In the genomic region with DNA sequence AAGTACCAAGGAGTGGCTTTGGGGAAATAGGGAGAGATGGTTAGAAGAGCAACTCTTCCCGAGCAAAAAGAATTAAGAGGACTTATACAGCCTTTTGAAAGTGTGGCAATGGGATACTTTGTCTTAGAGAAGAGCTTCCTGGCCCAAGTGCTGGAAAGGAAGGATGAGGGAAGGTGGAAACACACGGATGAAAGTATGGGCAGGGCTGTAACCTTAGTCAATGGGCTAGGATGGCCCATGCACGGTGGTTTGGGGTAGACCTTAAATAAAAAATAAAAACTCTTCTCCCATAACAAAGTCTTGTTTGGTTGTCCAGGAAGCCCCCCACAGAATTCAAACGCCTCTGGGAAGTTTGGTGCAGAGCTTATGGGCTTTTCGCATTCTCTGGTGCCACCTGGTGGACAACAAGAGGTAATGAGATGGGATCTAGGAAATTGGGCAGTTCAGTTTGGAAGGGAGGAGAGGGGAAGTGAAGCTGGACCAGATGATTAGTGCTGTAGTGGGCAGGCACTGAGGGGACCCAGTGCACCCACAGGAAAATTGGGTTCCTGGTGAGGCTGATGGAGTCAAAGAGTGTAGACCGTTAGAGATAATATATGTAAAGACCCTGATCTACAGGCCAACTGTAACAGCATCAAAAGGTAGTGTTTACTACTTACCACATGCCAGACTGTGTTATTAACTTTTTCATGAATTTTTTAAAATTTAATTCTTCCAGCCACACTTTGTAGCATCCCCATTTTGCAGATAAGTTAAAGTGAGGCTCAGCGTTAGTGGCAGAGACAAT, we compare ENCODE assay signal across 8 cellular contexts. TPM values are rescaled to one million over a fixed set of nuclear protein-coding genes. Genes with fewer than 3 reads are reported as not detected.
DNase-seq lines count a peak whose midpoint lies in the region; ATAC-seq and TF ChIP-seq lines count a peak whose summit lies in the region.

No MANE protein-coding gene starts in this region.

- peaks cover 9% of the 10 kb centered on the region in 2 experiments for H3K4me1 ChIP-seq in neutrophil (ENCODE audit: control insufficient read depth in 1 of 2, insufficient read depth in 1 of 2, low read depth in 1 of 2, low read length in 1 of 2)

- ATAC-seq in GM19452 (IDR thresholded peaks at IDR 0.05; ENCODE audit: unreplicated experiment) (no peak), GM21447 (IDR thresholded peaks at IDR 0.05; ENCODE audit: unreplicated experiment) (no peak)

- H3K4me3 ChIP-seq in H7 (ENCODE audit: insufficient read depth, low read depth, low read length) (no peak overlapping the region), neutrophil (ENCODE audit: low read depth in 1 of 2, low read length in 1 of 2) (no peak overlapping the region)

- peak; percentile 45 for DNase-seq in EL
- DNase-seq in H7, result peak; percentile 35
- peak; percentile 26 to 68 for DNase-seq in NCI-H446 (lab: John Stamatoyannopoulos, UW)
- DNase-seq in activated CD4-positive, alpha-beta T cell treated with anti-CD3 and anti-CD28 coated beads, Interleukin-2, amount 50 U/mL, for 48 hours, result peak; percentile 18 to 24
- DNase-seq in fibroblast of gingiva (ENCODE audit: low read depth), result peak; percentile 26

- H3K36me3 ChIP-seq in H7 (replicated peaks; ENCODE audit: control insufficient read depth, insufficient read depth, low read length), result no peaks in the 10 kb centered on the region
- H3K36me3 ChIP-seq in neutrophil, result no peaks in the 10 kb centered on the region

- H3K9me3 ChIP-seq in neutrophil, result no peaks in the 10 kb centered on the region

- TF ChIP-seq CTCF in neutrophil (IDR thresholded peaks at IDR 0.05), result peak; percentile 51

- no peaks in the 10 kb centered on the region for H3K27me3 ChIP-seq in H7 (ENCODE audit: control insufficient read depth, insufficient read depth, low read length)
- H3K27me3 ChIP-seq in neutrophil, result no peaks in the 10 kb centered on the region

- H3K27ac ChIP-seq in neutrophil, result no peak overlapping the region

RNA-seq across cellular contexts. Expression of gene ENOX2, which starts 13.8 kb away (rescaled TPM):
- total RNA-seq in H7 (2014; rRNA removed; shearing (Covaris generic)), result 17.5 and 21.3 TPM in 2 replicates
